Comparison of ENCODE assay signal across 9 cellular contexts in genomic region chr20:18628330-18628941, GRCh38. TPM values are rescaled to one million over a fixed set of nuclear protein-coding genes. Genes with fewer than 3 reads are reported as not detected.
DNase-seq lines count a peak whose midpoint lies in the region; ATAC-seq and TF ChIP-seq lines count a peak whose summit lies in the region.
"Had no signal": no experiment of that assay in that cellular context is flagged by ENCODE, and none has a peak within 500 bp of the region (broad histone marks: within the 10 kb centered on the region; RNA-seq: fewer than 3 reads in every experiment).

No MANE protein-coding gene starts in this region.

- peak; percentile 71 for TF ChIP-seq CTCF in PC-9 (conservative IDR thresholded peaks at IDR 0.05)

- H3K27me3 Mint-ChIP-seq in stimulated activated naive CD8-positive, alpha-beta T cell treated with anti-CD3 and anti-CD28 coated beads, Interleukin-15, amount 100 ng/mL, for 72 hours, result no peaks in the 10 kb centered on the region

- H3K9me3 ChIP-seq in PC-9 (ENCODE audit: insufficient read depth, low read depth), result no peaks in the 10 kb centered on the region

- H3K4me3 Mint-ChIP-seq in stimulated activated naive CD8-positive, alpha-beta T cell treated with anti-CD3 and anti-CD28 coated beads, Interleukin-15, amount 100 ng/mL, for 72 hours, result no peak overlapping the region
- H3K4me3 Mint-ChIP-seq: T-helper 1 cell treated with Interleukin-12 subunit alpha and Interleukin-12 subunit beta and Interleukin-4 antibody, amounts not matched to agents 30 μg/mL and 1 μg/mL, for 36 hours had no signal

- no peaks in the 10 kb centered on the region for H3F3A ChIP-seq in PC-9 (ENCODE audit: insufficient read depth, low read depth)

- no peaks in the 10 kb centered on the region for H3K4me1 ChIP-seq in PC-9 (replicated peaks; ENCODE audit: insufficient read depth)

- no peaks in the 10 kb centered on the region for H3K36me3 ChIP-seq in PC-9 (ENCODE audit: low read depth)

- H3K27me3 ChIP-seq in PC-9 (ENCODE audit: insufficient read depth, low read depth), result no peaks in the 10 kb centered on the region

- no TSS peak for BruUV-seq in PC-9 (replicated peaks; lab: Mats Ljungman, UMichigan)

- ATAC-seq in stimulated activated naive CD8-positive, alpha-beta T cell treated with anti-CD3 and anti-CD28 coated beads, Interleukin-15, Interleukin-2, amounts not matched to agents 100 U/mL and 50 U/mL, for 24 hours, result no peak
- ATAC-seq in stimulated activated naive CD8-positive, alpha-beta T cell treated with anti-CD3 and anti-CD28 coated beads, Interleukin-15, amount 100 ng/mL, for 72 hours, result no peak
- no peak for ATAC-seq in GM19023 (IDR thresholded peaks at IDR 0.05; ENCODE audit: unreplicated experiment)
- ATAC-seq in HG03025 (IDR thresholded peaks at IDR 0.05; ENCODE audit: low FRiP score, unreplicated experiment), result no peak

- intact Hi-C loops in PC-9 (cut with micrococcal nuclease; ENCODE audit: unreplicated experiment), result no loop called here
- intact Hi-C loops in head of caudate nucleus (cut with DNase I), result no loop called here

- peak; percentile 21 for DNase-seq in stimulated activated naive CD8-positive, alpha-beta T cell treated with anti-CD3 and anti-CD28 coated beads, Interleukin-15, Interleukin-2, amounts not matched to agents 100 U/mL and 50 U/mL, for 24 hours
- DNase-seq in stimulated activated naive CD8-positive, alpha-beta T cell treated with anti-CD3 and anti-CD28 coated beads, Interleukin-15, amount 100 ng/mL, for 72 hours, result no peak
- DNase-seq in PC-9 (peak in 1 of 2 experiments; percentile 33), head of caudate nucleus (peak in 27 of 42 donors; percentile 17 to 61 (median 33)), NCI-H226 (no peak), T1000 (lab: John Stamatoyannopoulos, UW) (no peak)

- H3K4me3 ChIP-seq in PC-9, result no peak overlapping the region

- no peak overlapping the region for H2AFZ ChIP-seq in PC-9

- CTCF ChIA-PET in PC-9 (lab: Charles Lee), result no interaction called here

- no peak overlapping the region for H3K27ac Mint-ChIP-seq in stimulated activated naive CD8-positive, alpha-beta T cell treated with anti-CD3 and anti-CD28 coated beads, Interleukin-15, amount 100 ng/mL, for 72 hours
- H3K27ac Mint-ChIP-seq: T-helper 1 cell treated with Interleukin-12 subunit alpha and Interleukin-12 subunit beta and Interleukin-4 antibody, amounts not matched to agents 30 μg/mL and 1 μg/mL, for 36 hours had no signal

- no peaks in the 10 kb centered on the region for H3K9me3 Mint-ChIP-seq in stimulated activated naive CD8-positive, alpha-beta T cell treated with anti-CD3 and anti-CD28 coated beads, Interleukin-15, amount 100 ng/mL, for 72 hours
- H3K9me3 Mint-ChIP-seq: T-helper 1 cell treated with Interleukin-12 subunit alpha and Interleukin-12 subunit beta and Interleukin-4 antibody, amounts not matched to agents 30 μg/mL and 1 μg/mL, for 36 hours had no signal

- no peaks in the 10 kb centered on the region for H3K4me1 Mint-ChIP-seq in stimulated activated naive CD8-positive, alpha-beta T cell treated with anti-CD3 and anti-CD28 coated beads, Interleukin-15, amount 100 ng/mL, for 72 hours

- no peaks in the 10 kb centered on the region for H3K79me2 ChIP-seq in PC-9 (ENCODE audit: low read depth)

- no peaks in the 10 kb centered on the region; the same call in 1 of the 2 replicates for H4K20me1 ChIP-seq in PC-9 (ENCODE audit: insufficient read depth)

- H3K4me2 ChIP-seq in PC-9, result no peak overlapping the region

- POLR2A ChIA-PET in PC-9 (lab: Charles Lee; ENCODE audit: unreplicated experiment), result no interaction called here

- no peak overlapping the region for H3K27ac ChIP-seq in PC-9

- no peaks in the 10 kb centered on the region for H3K9me2 ChIP-seq in PC-9 (ENCODE audit: insufficient read depth)

RNA-seq across cellular contexts. Expression of gene DTD1, which starts 40.6 kb away (rescaled TPM):
- 62.8 and 80.9 TPM in 2 replicates for total RNA-seq in PC-9 (2021)

Comparison
In these comparisons a context has a peak if more than half of its experiments do, and no peak if none do; other contexts are left out.
1. DNase-seq: peak in stimulated activated naive CD8-positive, alpha-beta T cell treated with anti-CD3 and anti-CD28 coated beads, Interleukin-15, Interleukin-2, amounts not matched to agents 100 U/mL and 50 U/mL, for 24 hours (single experiment) and head of caudate nucleus (27 of 42); none in stimulated activated naive CD8-positive, alpha-beta T cell treated with anti-CD3 and anti-CD28 coated beads, Interleukin-15, amount 100 ng/mL, for 72 hours (0 of 2), NCI-H226 (single experiment) and T1000 (single experiment).